Comparison of ENCODE assay signal across 22 cellular contexts in the genomic region with DNA sequence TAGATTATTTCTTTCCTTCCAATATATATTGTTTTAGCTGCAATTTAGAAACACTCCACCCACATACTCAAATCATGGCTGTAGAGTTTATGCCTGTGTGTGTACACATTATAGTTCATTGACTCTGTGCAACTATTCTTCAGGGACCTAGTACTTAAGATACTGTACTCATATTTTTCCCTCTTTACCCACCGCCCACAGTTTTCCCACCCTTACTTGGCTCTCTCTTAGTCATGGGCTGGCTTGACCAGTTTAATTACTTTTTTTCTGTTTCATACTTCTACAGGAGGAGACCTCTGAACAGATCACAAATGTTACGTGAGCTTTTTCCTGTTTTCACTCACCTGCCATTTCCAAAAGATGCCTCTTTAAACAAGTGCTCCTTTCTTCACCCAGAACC. TPM values are rescaled to one million over a fixed set of nuclear protein-coding genes. Genes with fewer than 3 reads are reported as not detected.
DNase-seq lines count a peak whose midpoint lies in the region; TF ChIP-seq lines count a peak whose summit lies in the region.
"Had no signal": no experiment of that assay in that cellular context is flagged by ENCODE, and none has a peak within 500 bp of the region (broad histone marks: within the 10 kb centered on the region; RNA-seq: fewer than 3 reads in every experiment).

No MANE protein-coding gene starts in this region.

- no peaks in the 10 kb centered on the region for H3K9me3 Mint-ChIP-seq in T-helper 1 cell treated with Interleukin-12 subunit alpha and Interleukin-12 subunit beta and Interleukin-4 antibody, amounts not matched to agents 30 μg/mL and 1 μg/mL, for 36 hours
- H3K9me3 Mint-ChIP-seq: activated CD4-positive, alpha-beta memory T cell treated with anti-CD3 and anti-CD28 coated beads for 36 hours; activated T-cell treated with anti-CD3 and anti-CD28 coated beads, Interleukin-2, amount 50 U/mL, for 72 hours had no signal

- H3K27ac Mint-ChIP-seq in T-helper 1 cell treated with Interleukin-12 subunit alpha and Interleukin-12 subunit beta and Interleukin-4 antibody, amounts not matched to agents 30 μg/mL and 1 μg/mL, for 36 hours = peak overlapping the region; percentile 38
- H3K27ac Mint-ChIP-seq: activated CD4-positive, alpha-beta memory T cell treated with anti-CD3 and anti-CD28 coated beads for 36 hours; activated T-cell treated with anti-CD3 and anti-CD28 coated beads, Interleukin-2, amount 50 U/mL, for 72 hours had no signal

- no peak for DNase-seq in T-helper 1 cell
- peak; percentile 15 for DNase-seq in HT-29 (ENCODE audit: low spot score)
- DNase-seq in esophagus muscularis mucosa (ENCODE audit: extremely low spot score) = no peak
- DNase-seq in 8988T = no peak
- no peak for DNase-seq in ovary
- no peak for DNase-seq in putamen (ENCODE audit: low spot score)
- DNase-seq: activated CD4-positive, alpha-beta memory T cell treated with anti-CD3 and anti-CD28 coated beads for 36 hours; EL; NCI-H1048; NCI-H69; OCI-M1; retina; stimulated activated CD4-positive, alpha-beta T cell treated with anti-CD3 and anti-CD28 coated beads, Interleukin-1b, Interleukin-23, amount 100 ng/mL, for 48 hours; substantia nigra had no signal

- TF ChIP-seq CTCF in esophagus muscularis mucosa (IDR thresholded peaks at IDR 0.05) (no peak), ovary (IDR thresholded peaks at IDR 0.05) (no peak)

- no peaks in the 10 kb centered on the region for H3K9me3 ChIP-seq in esophagus muscularis mucosa
- no peaks in the 10 kb centered on the region for H3K9me3 ChIP-seq in stomach smooth muscle (ENCODE audit: control insufficient read depth in 2 of 2, low read length in 2 of 2)
- H3K9me3 ChIP-seq in ovary = no peaks in the 10 kb centered on the region

- H3K4me1 Mint-ChIP-seq in T-helper 1 cell treated with Interleukin-12 subunit alpha and Interleukin-12 subunit beta and Interleukin-4 antibody, amounts not matched to agents 30 μg/mL and 1 μg/mL, for 36 hours (ENCODE audit: low read depth) = peaks cover 45% of the 10 kb centered on the region

- H3K36me3 Mint-ChIP-seq in T-helper 1 cell treated with Interleukin-12 subunit alpha and Interleukin-12 subunit beta and Interleukin-4 antibody, amounts not matched to agents 30 μg/mL and 1 μg/mL, for 36 hours (ENCODE audit: low read depth) = peaks cover 42% of the 10 kb centered on the region

- H3K27me3 ChIP-seq in esophagus muscularis mucosa (no peaks in the 10 kb centered on the region), stomach smooth muscle (ENCODE audit: control insufficient read depth in 1 of 2, insufficient read depth in 2 of 2, low read length in 2 of 2) (no peaks in the 10 kb centered on the region), ovary (no peaks in the 10 kb centered on the region)

- H3K4me1 ChIP-seq in esophagus muscularis mucosa (peaks cover 32 to 46% (median 39%) of the 10 kb centered on the region in 4 donors), stomach smooth muscle (ENCODE audit: control insufficient read depth, insufficient read depth, low read length) (peaks cover 23% of the 10 kb centered on the region), ovary (ENCODE audit: insufficient read depth) (peaks cover 16% of the 10 kb centered on the region)

- H3K27me3 Mint-ChIP-seq in T-helper 1 cell treated with Interleukin-12 subunit alpha and Interleukin-12 subunit beta and Interleukin-4 antibody, amounts not matched to agents 30 μg/mL and 1 μg/mL, for 36 hours (ENCODE audit: low read depth) = no peaks in the 10 kb centered on the region
- H3K27me3 Mint-ChIP-seq: activated CD4-positive, alpha-beta memory T cell treated with anti-CD3 and anti-CD28 coated beads for 36 hours had no signal

- H3K36me3 ChIP-seq in esophagus muscularis mucosa = peaks cover 35 to 95% (median 87%) of the 10 kb centered on the region in 4 donors
- H3K36me3 ChIP-seq in stomach smooth muscle (ENCODE audit: control insufficient read depth in 2 of 2, insufficient read depth in 2 of 2, low read length in 2 of 2) = peaks cover 50 to 57% of the 10 kb centered on the region in 2 donors
- no peaks in the 10 kb centered on the region for H3K36me3 ChIP-seq in ovary

- TF ChIP-seq POLR2A in esophagus muscularis mucosa (IDR thresholded peaks at IDR 0.05; ENCODE audit: low read depth) (no peak), ovary (IDR thresholded peaks at IDR 0.05) (no peak)

- 86% methylated on average over 2 of the region's 2 CpGs for WGBS in esophagus muscularis mucosa
- WGBS in ovary, 3 donors = 67 to 70% (median 68%) methylated on average over 2 of the region's 2 CpGs

- intact Hi-C loops in esophagus muscularis mucosa (cut with DNase I) (no loop called here), ovary (cut with DNase I) (no loop called here)

- H3K4me3 ChIP-seq in esophagus muscularis mucosa = no peak overlapping the region
- no peak overlapping the region for H3K4me3 ChIP-seq in stomach smooth muscle (ENCODE audit: low read length in 2 of 2)
- H3K4me3 ChIP-seq in ovary = no peak overlapping the region
- H3K4me3 ChIP-seq: K562, lung had no signal

- no peak for TF ChIP-seq EP300 in esophagus muscularis mucosa (IDR thresholded peaks at IDR 0.05)
- TF ChIP-seq EP300 in ovary (IDR thresholded peaks at IDR 0.05) = no peak

- H3K27ac ChIP-seq in esophagus muscularis mucosa (replicated peaks in 1 of 4) = peak overlapping the region in 3 of 4 donors; percentile 71 to 79 (median 75)
- peak overlapping the region; percentile 0 for H3K27ac ChIP-seq in stomach smooth muscle (ENCODE audit: low read length)
- H3K27ac ChIP-seq in ovary = peak overlapping the region in 1 of 2 donors; percentile 92
- H3K27ac ChIP-seq: 22Rv1 had no signal

- no peak overlapping the region for H3K4me3 Mint-ChIP-seq in T-helper 1 cell treated with Interleukin-12 subunit alpha and Interleukin-12 subunit beta and Interleukin-4 antibody, amounts not matched to agents 30 μg/mL and 1 μg/mL, for 36 hours
- H3K4me3 Mint-ChIP-seq: activated CD4-positive, alpha-beta memory T cell treated with anti-CD3 and anti-CD28 coated beads for 36 hours had no signal

- no peak overlapping the region for H3K9ac ChIP-seq in stomach smooth muscle (ENCODE audit: low read length in 2 of 2)

RNA-seq across cellular contexts. Expression of a gene that starts 30.4 kb away (rescaled TPM):
- 16.9 and 19.1 TPM in 2 replicates for total RNA-seq in HT-29 (2014; rRNA removed; shearing (Covaris generic))
- total RNA-seq in esophagus muscularis mucosa (10 to 100 TPM; 56.5 to 66.2 (median 59.0) TPM), ovary (10 to 100 TPM; 23.1 to 73.8 (median 62.2) TPM)
- polyA plus RNA-seq in ovary = 100 to 1,000 TPM in 1 of 2 donors, 10 to 100 TPM in 1; 32.9 to 102 TPM

RNA-seq across cellular contexts. Expression of a gene that starts 38.4 kb away (rescaled TPM):
- 0.29 TPM in 1 of 2 replicates, not detected in the other for total RNA-seq in HT-29 (2014; rRNA removed; shearing (Covaris generic))
- total RNA-seq in esophagus muscularis mucosa (10 to 100 TPM; 44.8 to 64.3 (median 56.9) TPM), ovary (1 to 10 TPM in 4 of 7 donors, under 1 TPM in 2, not detected in 1; 0.12 to 3.4 (median 2.1) TPM)
- polyA plus RNA-seq in ovary = 10 to 100 TPM in 1 of 2 donors, 1 to 10 TPM in 1; 7.7 to 43.1 TPM
- total RNA-seq: SK-MEL-5 had no signal
- polyA plus RNA-seq: neural cell had no signal

RNA-seq across cellular contexts. Expression of a gene that starts 41.6 kb away (rescaled TPM):
- total RNA-seq in HT-29 (2014; rRNA removed; shearing (Covaris generic)) = 23.3 and 24.4 TPM in 2 replicates
- 10 to 100 TPM; 17.6 to 30.3 (median 25.4) TPM for total RNA-seq in esophagus muscularis mucosa
- 10 to 100 TPM; 11.6 to 31.0 (median 21.2) TPM for total RNA-seq in ovary
- 10 to 100 TPM; 10.7 to 38.4 TPM for polyA plus RNA-seq in ovary

Comparison
In these comparisons a context has a peak if more than half of its experiments do, and no peak if none do; other contexts are left out.
1. RNA of a gene that starts 38.4 kb away (total RNA-seq): 44.8 to 64.3 TPM in esophagus muscularis mucosa; 0.12 to 3.4 TPM in ovary and 0.29 TPM in HT-29; every median in the first group is over 10 times any median in the second.